Comparison of ENCODE assay signal across 8 cellular contexts in the genomic region with DNA sequence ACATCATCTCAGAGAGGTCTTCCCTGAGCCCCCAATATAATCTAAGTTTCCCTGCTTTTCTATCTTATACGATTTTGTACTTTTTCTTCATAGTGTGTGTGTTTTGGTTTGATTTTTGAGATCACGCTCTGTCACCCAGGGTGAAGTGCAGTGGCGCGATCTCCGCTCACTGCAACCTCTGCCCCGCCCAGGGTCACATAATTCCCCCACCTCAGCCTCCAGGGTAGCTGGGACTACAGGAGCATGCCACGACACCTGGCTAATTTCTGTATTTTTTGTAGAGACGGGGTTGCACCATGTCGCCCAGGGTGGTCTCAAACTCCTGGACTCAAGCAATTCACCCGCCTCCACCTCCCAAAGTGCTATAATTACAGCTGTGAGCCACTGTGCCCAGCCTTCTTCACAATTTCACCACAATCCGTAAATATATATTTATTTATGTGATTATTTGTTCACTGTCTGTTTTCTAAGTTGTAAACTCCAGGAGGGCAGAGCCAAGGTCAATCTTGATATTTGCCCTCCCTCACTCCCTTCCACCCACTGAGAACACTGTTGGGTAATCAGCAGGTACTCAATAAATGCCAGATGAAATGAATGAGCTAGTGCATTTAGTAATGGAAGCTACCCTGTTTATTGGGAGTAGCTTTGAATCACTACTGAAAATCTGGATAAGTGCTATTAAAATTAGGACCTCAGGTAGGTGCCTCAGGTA. TPM values are rescaled to one million over a fixed set of nuclear protein-coding genes. Genes with fewer than 3 reads are reported as not detected.
DNase-seq lines count a peak whose midpoint lies in the region; ATAC-seq and TF ChIP-seq lines count a peak whose summit lies in the region.

No MANE protein-coding gene starts in this region.

- H3K4me1 ChIP-seq in HEK293 (ENCODE audit: control insufficient read depth, insufficient read depth, low read length) (no peaks in the 10 kb centered on the region), gastrocnemius medialis (peaks cover 11 to 20% of the 10 kb centered on the region in 2 donors)

- no peak for TF ChIP-seq POLR2A in gastrocnemius medialis (IDR thresholded peaks at IDR 0.05)

- no peak for ATAC-seq in gastrocnemius medialis

- no peak overlapping the region for H3K27ac ChIP-seq in HEK293 (ENCODE audit: extremely low read depth, low read depth, low read length)
- peak overlapping the region; percentile 79 for H3K27ac ChIP-seq in RWPE1
- peak overlapping the region; percentile 62 to 76 (median 74) for H3K27ac ChIP-seq in gastrocnemius medialis

- no peak for DNase-seq in RWPE1 (ENCODE audit: low spot score)
- no peak for DNase-seq in gastrocnemius medialis
- DNase-seq in NCI-H2171 treated with DMSO at 0.1 percent for 48 hours (lab: John Stamatoyannopoulos, UW) = no peak
- no peak for DNase-seq in SW 1271 (lab: John Stamatoyannopoulos, UW)
- DNase-seq in HuH-7 (ENCODE audit: low spot score) = no peak
- no peak for DNase-seq in type B pancreatic cell (ENCODE audit: extremely low spot score, unreplicated experiment)

- CTCF ChIA-PET in HEK293 (lab: Yijun Ruan, JAX) = interaction anchor here (0.9 to 2.1 kb wide), 2 partner anchors 10 to 13 kb away, joined by 3 to 7 read pairs; no protein-coding TSS in a partner anchor
- CTCF ChIA-PET in RWPE1 (lab: Yijun Ruan, JAX) = interaction anchor here (1.9 kb wide), 1 partner anchor 15 kb away, joined by 4 read pairs; no protein-coding TSS in a partner anchor

- no peak overlapping the region for H3K4me3 ChIP-seq in HEK293 (ENCODE audit: low read depth, low read length)
- H3K4me3 ChIP-seq in iPS-11a (ENCODE audit: low read depth, low read length) = peak overlapping the region; percentile 13
- peak overlapping the region in 3 of 4 donors; percentile 37 to 94 (median 75) for H3K4me3 ChIP-seq in gastrocnemius medialis

- in situ Hi-C loops in gastrocnemius medialis (cut with MboI; ENCODE audit: low sequenced_read_pairs in 4 of 4) = no loop called here

- peaks cover 3 to 24% of the 10 kb centered on the region in 2 experiments; a peak in 2 of 3 replicates for H3K36me3 ChIP-seq in HEK293 (ENCODE audit: control insufficient read depth in 2 of 2, insufficient read depth in 1 of 2, low read length in 2 of 2)
- H3K36me3 ChIP-seq in gastrocnemius medialis = peaks cover 0 to 6% of the 10 kb centered on the region in 2 donors

- H3K27ac Mint-ChIP-seq in type B pancreatic cell = no peak overlapping the region

- peaks cover 9% of the 10 kb centered on the region for H3K36me3 Mint-ChIP-seq in type B pancreatic cell

- intact Hi-C loops in gastrocnemius medialis (cut with DNase I; ENCODE audit: low total_unique reads) = loop anchor here (5.0 kb wide), 2 partner anchors 40 to 1930 kb away; partner anchors contain the start of genes CCDC9B and FAM98B

- no peaks in the 10 kb centered on the region for H3K9me3 Mint-ChIP-seq in type B pancreatic cell

- peaks cover 20% of the 10 kb centered on the region for H3K4me1 Mint-ChIP-seq in type B pancreatic cell (ENCODE audit: unreplicated experiment)

- no peaks in the 10 kb centered on the region for H3K9me3 ChIP-seq in HEK293 (ENCODE audit: control insufficient read depth, insufficient read depth, low read depth, low read length)
- no peaks in the 10 kb centered on the region for H3K9me3 ChIP-seq in gastrocnemius medialis

- no peaks in the 10 kb centered on the region for H3K27me3 ChIP-seq in gastrocnemius medialis

- H3K27me3 Mint-ChIP-seq in type B pancreatic cell = peaks cover 4% of the 10 kb centered on the region

- no peak overlapping the region for H3K4me3 Mint-ChIP-seq in type B pancreatic cell

- POLR2A ChIA-PET in HEK293 (lab: Yijun Ruan, JAX) (interaction anchor here (0.6 to 1.6 kb wide), 6 partner anchors 10 to 59 kb away, joined by 3 to 11 read pairs (median 4); partner anchors contain the start of gene IVD), RWPE1 (lab: Yijun Ruan, JAX; ENCODE audit: low non-redundant PET) (no interaction called here)

- TF ChIP-seq CTCF in HEK293 (tag by site-specific recombination; IDR thresholded peaks at IDR 0.05) = no peak
- no peak for TF ChIP-seq CTCF in RWPE1 (conservative IDR thresholded peaks at IDR 0.05; ENCODE audit: low read depth)
- no peak for TF ChIP-seq CTCF in gastrocnemius medialis (IDR thresholded peaks at IDR 0.05 in 4 of 5, conservative IDR thresholded peaks at IDR 0.05 in 1 of 5)
- no peak for TF ChIP-seq CTCF in type B pancreatic cell (conservative IDR thresholded peaks at IDR 0.05)

TF ChIP-seq in HEK293, 187 proteins besides CTCF, POLR2A, EP300 and RAD21 (continues in another document):
- no peak for TF ChIP-seq ZNF354C (tag by site-specific recombination; IDR thresholded peaks at IDR 0.05; ENCODE audit: borderline replicate concordance, low read depth)
- peak; percentile 46; the same call in 1 of the 2 replicates for TF ChIP-seq PRDM10 (tag by site-specific recombination; IDR thresholded peaks at IDR 0.05)
- TF ChIP-seq ZNF514 (tag by site-specific recombination; IDR thresholded peaks at IDR 0.05) = no peak
- TF ChIP-seq ZNF24 (tag by site-specific recombination; IDR thresholded peaks at IDR 0.05) = 0 out of 2 replicates have a peak, but pooled peaks have one; percentile 20
- TF ChIP-seq TRIM28 (IDR thresholded peaks at IDR 0.05; ENCODE audit: borderline replicate concordance, low read length) = no peak

RNA-seq across cellular contexts. Expression of gene KNSTRN, which starts 0.5 kb away (rescaled TPM):
- 10 to 100 TPM; 10.8 to 30.9 (median 22.1) TPM for total RNA-seq in gastrocnemius medialis
- total RNA-seq in type B pancreatic cell (ENCODE audit: low replicate concordance) = 24.1 and 52.2 TPM in 2 replicates

RNA-seq across cellular contexts. Expression of gene IVD, which starts 23.6 kb away (rescaled TPM):
- total RNA-seq in gastrocnemius medialis (10 to 100 TPM; 27.4 to 34.1 (median 29.1) TPM), type B pancreatic cell (ENCODE audit: low replicate concordance) (31.9 and 86.6 TPM in 2 replicates)

RNA-seq across cellular contexts. Expression of gene DISP2, which starts 24.0 kb away (rescaled TPM):
- under 1 TPM; 0.02 to 0.12 (median 0.06) TPM for total RNA-seq in gastrocnemius medialis
- 1.5 and 1.8 TPM in 2 replicates for total RNA-seq in type B pancreatic cell (ENCODE audit: low replicate concordance)

RNA-seq across cellular contexts. Expression of gene PHGR1, which starts 31.1 kb away (rescaled TPM):
- total RNA-seq in gastrocnemius medialis = 10 to 100 TPM in 1 of 4 donors, not detected in 3; 12.1 TPM
- 5.6 and 15.8 TPM in 2 replicates for total RNA-seq in type B pancreatic cell (ENCODE audit: low replicate concordance)

RNA-seq across cellular contexts. Expression of gene CCDC9B, which starts 41.2 kb away (rescaled TPM):
- total RNA-seq in gastrocnemius medialis (10 to 100 TPM; 14.4 to 55.1 (median 20.5) TPM), type B pancreatic cell (ENCODE audit: low replicate concordance) (1.6 and 2.4 TPM in 2 replicates)
